In genomic region chr6:36125575-36125974, GRCh38 we compare ENCODE assay signal across 19 cellular contexts. TPM values are rescaled to one million over a fixed set of nuclear protein-coding genes. Genes with fewer than 3 reads are reported as not detected.
A peak's percentile ranks its signal among the peaks of the same experiment; 100 is the strongest.
DNase-seq lines count a peak whose midpoint lies in the region; ATAC-seq, FAIRE-seq and TF ChIP-seq lines count a peak whose summit lies in the region.
"Had no signal": no experiment of that assay in that cellular context is flagged by ENCODE, and none has a peak within 500 bp of the region (broad histone marks: within the 10 kb centered on the region; RNA-seq: fewer than 3 reads in every experiment).

No MANE protein-coding gene starts in this region.

- peak overlapping the region; percentile 12 for H3K27ac Mint-ChIP-seq in activated naive CD8-positive, alpha-beta T cell
- H3K27ac Mint-ChIP-seq in activated naive CD8-positive, alpha-beta T cell treated with anti-CD3 and anti-CD28 coated beads, Interleukin-2, amount 50 U/mL, for 24 hours: no peak overlapping the region
- H3K27ac Mint-ChIP-seq in naive thymus-derived CD4-positive, alpha-beta T cell: peak overlapping the region in 7 of 9 donors; percentile 36 to 96 (median 60)

- peaks cover 41 to 49% of the 10 kb centered on the region in 2 experiments for H3K4me1 ChIP-seq in K562 (replicated peaks in 1 of 2; ENCODE audit: control insufficient read depth in 2 of 2, insufficient read depth in 2 of 2, low read length in 2 of 2)
- peaks cover 47 to 58% of the 10 kb centered on the region in 2 donors for H3K4me1 ChIP-seq in naive thymus-derived CD4-positive, alpha-beta T cell (ENCODE audit: control insufficient read depth in 2 of 2, insufficient read depth in 2 of 2, low read length in 2 of 2)

- no peak for TF ChIP-seq CTCF in K562 (IDR thresholded peaks at IDR 0.05 in 2 of 3, conservative IDR thresholded peaks at IDR 0.05 in 1 of 3; ENCODE audit: insufficient read depth in 2 of 3, low read depth in 1 of 3, low read length in 3 of 3)

- H3K9ac ChIP-seq in K562 (ENCODE audit: insufficient read depth in 1 of 2, low read depth in 2 of 2, low read length in 2 of 2): 0 out of 4 replicates have a peak overlapping the region, but pooled peaks of 1 of the 2 experiments have one; percentile 14

- H2AFZ ChIP-seq in K562 (ENCODE audit: low read depth, low read length): no peak overlapping the region

- no peak for ATAC-seq in activated naive CD8-positive, alpha-beta T cell treated with anti-CD3 and anti-CD28 coated beads, Interleukin-2, amount 50 U/mL, for 24 hours
- ATAC-seq in K562 (no peak), GM18520 (IDR thresholded peaks at IDR 0.05; ENCODE audit: unreplicated experiment) (no peak), HG03565 (IDR thresholded peaks at IDR 0.05; ENCODE audit: unreplicated experiment) (no peak), HG02642 (IDR thresholded peaks at IDR 0.05; ENCODE audit: poor library complexity, unreplicated experiment) (no peak), esophagus mucosa (no peak)
- no peak for ATAC-seq in naive thymus-derived CD4-positive, alpha-beta T cell

- no peak for TF ChIP-seq POLR2A in K562 (conservative IDR thresholded peaks at IDR 0.05)

- H3K79me2 ChIP-seq in K562 (ENCODE audit: control insufficient read depth, insufficient read depth, low read length): no peaks in the 10 kb centered on the region

- H3K4me2 ChIP-seq in K562 (ENCODE audit: insufficient read depth, low read length): no peak overlapping the region

- H3K36me3 ChIP-seq in K562 (ENCODE audit: control insufficient read depth, insufficient read depth, low read length): no peaks in the 10 kb centered on the region
- no peaks in the 10 kb centered on the region for H3K36me3 ChIP-seq in naive thymus-derived CD4-positive, alpha-beta T cell (ENCODE audit: control insufficient read depth in 2 of 3, insufficient read depth in 3 of 3, low read length in 3 of 3)
- H3K36me3 ChIP-seq: BE2C had no signal

- no peaks in the 10 kb centered on the region for H4K20me1 ChIP-seq in K562 (replicated peaks; ENCODE audit: control insufficient read depth, insufficient read depth, low read length)

- H3K9me3 ChIP-seq in K562 (replicated peaks; ENCODE audit: control insufficient read depth, insufficient read depth, low read depth, low read length): no peaks in the 10 kb centered on the region
- H3K9me3 ChIP-seq in naive thymus-derived CD4-positive, alpha-beta T cell (ENCODE audit: control insufficient read depth in 2 of 3, low read length in 3 of 3): no peaks in the 10 kb centered on the region
- H3K9me3 ChIP-seq: BE2C had no signal

- H3K36me3 Mint-ChIP-seq in activated naive CD8-positive, alpha-beta T cell: no peaks in the 10 kb centered on the region
- no peaks in the 10 kb centered on the region for H3K36me3 Mint-ChIP-seq in activated naive CD8-positive, alpha-beta T cell treated with anti-CD3 and anti-CD28 coated beads, Interleukin-2, amount 50 U/mL, for 24 hours (ENCODE audit: low read depth)
- no peaks in the 10 kb centered on the region for H3K36me3 Mint-ChIP-seq in naive thymus-derived CD4-positive, alpha-beta T cell

- no peak for TF ChIP-seq RAD21 in K562 (CRISPR knock-in tag; conservative IDR thresholded peaks at IDR 0.05 in 1 of 2, IDR thresholded peaks at IDR 0.05 in 1 of 2)

- no peak for TF ChIP-seq EP300 in K562 (IDR thresholded peaks at IDR 0.05; ENCODE audit: low read length)

- 48% methylated on average over 8 of the region's 8 CpGs for WGBS in K562 (ENCODE audit: insufficient coverage, low coverage, missing lambda C conversion rate)

- in situ Hi-C loops in K562 (cut with MboI): no loop called here

- CTCF ChIA-PET in K562 (lab: Yijun Ruan, JAX; ENCODE audit: low intra/inter-chr PET ratio): no interaction called here
- CTCF ChIA-PET in naive thymus-derived CD4-positive, alpha-beta T cell (lab: Charles Lee): no interaction called here

- H3K4me1 Mint-ChIP-seq in activated naive CD8-positive, alpha-beta T cell (ENCODE audit: low read depth): peaks cover 59% of the 10 kb centered on the region
- peaks cover 83% of the 10 kb centered on the region for H3K4me1 Mint-ChIP-seq in activated naive CD8-positive, alpha-beta T cell treated with anti-CD3 and anti-CD28 coated beads, Interleukin-2, amount 50 U/mL, for 24 hours
- H3K4me1 Mint-ChIP-seq in naive thymus-derived CD4-positive, alpha-beta T cell: peaks cover 47 to 85% (median 73%) of the 10 kb centered on the region in 7 donors

- no peak overlapping the region for H3K4me3 ChIP-seq in K562
- no peak overlapping the region for H3K4me3 ChIP-seq in naive thymus-derived CD4-positive, alpha-beta T cell (ENCODE audit: low read length)

- BruUV-seq in K562 (replicated peaks; lab: Mats Ljungman, UMichigan): no TSS peak

- POLR2A ChIA-PET in K562 (lab: Yijun Ruan, JAX): no interaction called here
- POLR2A ChIA-PET in naive thymus-derived CD4-positive, alpha-beta T cell (lab: Charles Lee): no interaction called here

- H3K27me3 ChIP-seq in K562 (ENCODE audit: control insufficient read depth in 2 of 2, insufficient read depth in 2 of 2, low read length in 2 of 2): no peaks in the 10 kb centered on the region
- H3K27me3 ChIP-seq in naive thymus-derived CD4-positive, alpha-beta T cell (ENCODE audit: control insufficient read depth in 2 of 2, insufficient read depth in 2 of 2, low read length in 2 of 2): no peaks in the 10 kb centered on the region
- H3K27me3 ChIP-seq: BE2C had no signal

- no peak for DNase-seq in activated naive CD8-positive, alpha-beta T cell treated with anti-CD3 and anti-CD28 coated beads, Interleukin-2, amount 50 U/mL, for 24 hours
- DNase-seq in K562 (ENCODE audit: extremely low read depth in 1 of 4, low spot score in 3 of 4): no peak
- no peak for DNase-seq in naive thymus-derived CD4-positive, alpha-beta T cell
- DNase-seq: BE2C; COR-L47; HCEC 1CT; KBM-7; NCI-H1694 treated with DMSO at 0.1 percent for 48 hours; NCI-H2107; NCI-H748 treated with DMSO at 0.1 percent for 48 hours; NK-92 treated with Interleukin-12 subunit alpha and Interleukin-12 subunit beta, amount 100 ng/mL, for 24 hours; Right ventricle myocardium superior had no signal

- H3K9me1 ChIP-seq in K562 (ENCODE audit: control insufficient read depth, insufficient read depth, low read length): no peaks in the 10 kb centered on the region

- FAIRE-seq in K562 (lab: Jason Lieb, UNC): no peak
- FAIRE-seq: A204.1, G401.6 had no signal

- no peaks in the 10 kb centered on the region for H3K27me3 Mint-ChIP-seq in activated naive CD8-positive, alpha-beta T cell
- no peaks in the 10 kb centered on the region for H3K27me3 Mint-ChIP-seq in activated naive CD8-positive, alpha-beta T cell treated with anti-CD3 and anti-CD28 coated beads, Interleukin-2, amount 50 U/mL, for 24 hours
- H3K27me3 Mint-ChIP-seq in naive thymus-derived CD4-positive, alpha-beta T cell: no peaks in the 10 kb centered on the region

- H3K27ac ChIP-seq in K562 (ENCODE audit: extremely low read depth, low read depth, low read length): no peak overlapping the region
- H3K27ac ChIP-seq in naive thymus-derived CD4-positive, alpha-beta T cell (ENCODE audit: low read depth, low read length): no peak overlapping the region

- intact Hi-C loops in K562 (cut with micrococcal nuclease): no loop called here
- intact Hi-C loops in naive thymus-derived CD4-positive, alpha-beta T cell (cut with micrococcal nuclease): loop anchor here in 1 of 2 donors (10.0 kb wide), 2 partner anchors 201 to 469 kb away; partner anchors contain the start of genes SRPK1 and SRSF3

- no peak overlapping the region for H3K4me3 Mint-ChIP-seq in activated naive CD8-positive, alpha-beta T cell
- H3K4me3 Mint-ChIP-seq in activated naive CD8-positive, alpha-beta T cell treated with anti-CD3 and anti-CD28 coated beads, Interleukin-2, amount 50 U/mL, for 24 hours: no peak overlapping the region
- peak overlapping the region in 3 of 10 donors; percentile 1 to 26 (median 8) for H3K4me3 Mint-ChIP-seq in naive thymus-derived CD4-positive, alpha-beta T cell

- H3K9me3 Mint-ChIP-seq in activated naive CD8-positive, alpha-beta T cell (ENCODE audit: low read depth): no peaks in the 10 kb centered on the region
- H3K9me3 Mint-ChIP-seq in activated naive CD8-positive, alpha-beta T cell treated with anti-CD3 and anti-CD28 coated beads, Interleukin-2, amount 50 U/mL, for 24 hours: no peaks in the 10 kb centered on the region
- peaks cover 0 to 2% (median 0%) of the 10 kb centered on the region in 11 donors for H3K9me3 Mint-ChIP-seq in naive thymus-derived CD4-positive, alpha-beta T cell

TF ChIP-seq in K562, 482 proteins besides CTCF, POLR2A, EP300 and RAD21 (continues in another document):
- TF ChIP-seq ZNF280B (CRISPR knock-in tag; IDR thresholded peaks at IDR 0.05): no peak

RNA-seq across cellular contexts. Expression of gene MAPK13, which starts 4.7 kb away (rescaled TPM):
- total RNA-seq in K562 (2011; cell fraction: chromatin; rRNA removed; ENCODE audit: low replicate concordance): 8.9 and 13.3 TPM in 2 replicates
- total RNA-seq in K562 (2011; cell fraction: nucleolus; rRNA removed): 5.0 and 5.2 TPM in 2 replicates
- total RNA-seq in K562 (2011; cell fraction: nucleoplasm; rRNA removed): 4.5 and 6.2 TPM in 2 replicates
- total RNA-seq in K562 (2014; rRNA removed): 0.36 and 0.57 TPM in 2 replicates
- 0.11 and 0.16 TPM in 2 replicates for total RNA-seq in K562 (2014; rRNA removed; fragmentation: Illumina TruSeq; extraction: Trizol)
- total RNA-seq in K562 (2015; rRNA removed; fragmentation: Illumina TruSeq; extraction: Trizol): 0.30 and 0.43 TPM in 2 replicates
- 0.69 and 0.84 TPM in 2 replicates for total RNA-seq in K562 (2021)
- polyA plus RNA-seq in K562 (2011; rRNA removed): 1.3 and 2.0 TPM in 2 replicates
- polyA plus RNA-seq in K562 (2011; cell fraction: cytosol; rRNA removed): 0.83 and 1.1 TPM in 2 replicates
- polyA plus RNA-seq in K562 (2011; cell fraction: nucleus; rRNA removed): 6.7 and 15.1 TPM in 2 replicates
- polyA plus RNA-seq in K562 (2012): 0.79 and 2.5 TPM in 2 replicates
- 0.52 and 0.68 TPM in 2 replicates for polyA plus RNA-seq in K562 (2014; fragmentation: Illumina TruSeq; extraction: Trizol)
- polyA plus RNA-seq in K562 (2014; fragmentation: Nextera tagmentation; extraction: Ambion mirVana): under 1 TPM in 1 of 2 experiments, not detected in 1; 0.03 TPM
- 1.00 and 2.3 TPM in 2 replicates for polyA plus RNA-seq in K562 (2014; rRNA removed)
- polyA minus RNA-seq in K562 (2011; rRNA and poly(A)+ RNA removed): 0.30 and 0.35 TPM in 2 replicates
- polyA minus RNA-seq in K562 (2011; cell fraction: cytosol; rRNA and poly(A)+ RNA removed): 0.95 and 1.7 TPM in 2 replicates
- 0.78 and 1.1 TPM in 2 replicates for polyA minus RNA-seq in K562 (2011; cell fraction: nucleus; rRNA and poly(A)+ RNA removed)
- total RNA-seq in naive thymus-derived CD4-positive, alpha-beta T cell: 10 to 100 TPM; 27.0 to 53.1 (median 33.7) TPM
- polyA plus RNA-seq in naive thymus-derived CD4-positive, alpha-beta T cell: 10 to 100 TPM; 34.2 to 51.4 TPM
- total RNA-seq in esophagus mucosa: 97.9 TPM
